ENCODE assay signal across 23 cellular contexts in the genomic region with DNA sequence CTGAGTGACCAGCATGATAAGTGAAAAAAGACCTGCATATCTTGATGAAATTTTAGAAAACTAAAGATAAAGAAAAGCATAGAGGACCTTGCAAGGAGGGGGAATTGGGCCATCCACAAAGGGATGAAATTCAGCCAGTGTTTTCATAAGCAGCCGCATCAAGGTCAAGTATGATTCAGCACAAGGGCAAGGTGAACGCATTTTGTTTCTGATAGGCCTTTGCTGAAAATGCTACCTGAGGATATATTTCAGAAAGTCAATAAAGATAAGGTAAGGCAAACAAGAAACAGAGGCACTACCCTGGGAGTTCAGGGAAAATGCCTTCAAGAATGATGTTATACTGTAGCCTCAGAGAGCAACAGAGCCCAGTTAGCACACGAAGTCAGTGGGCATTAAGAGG. TPM values are rescaled to one million over a fixed set of nuclear protein-coding genes. Genes with fewer than 3 reads are reported as not detected.
"Had no signal": no experiment of that assay in that cellular context is flagged by ENCODE, and none has a peak within 500 bp of the region (broad histone marks: within the 10 kb centered on the region; RNA-seq: fewer than 3 reads in every experiment).

No MANE protein-coding gene starts in this region.

- H3K36me3 ChIP-seq: esophagus muscularis mucosa, gastrocnemius medialis, heart right ventricle, right atrium auricular region, sigmoid colon, suprapubic skin, thyroid gland, uterus had no signal

- H3K4me3 ChIP-seq: esophagus muscularis mucosa, gastrocnemius medialis, heart right ventricle, lung, right atrium auricular region, sigmoid colon, skin epidermis, suprapubic skin, thyroid gland, uterus had no signal

- H3K27ac Mint-ChIP-seq: effector memory CD8-positive, alpha-beta T cell; naive thymus-derived CD4-positive, alpha-beta T cell; type B pancreatic cell had no signal

- H3K9me3 ChIP-seq: esophagus muscularis mucosa, gastrocnemius medialis, heart right ventricle, right atrium auricular region, sigmoid colon, suprapubic skin, thyroid gland, uterus had no signal

- H3K4me3 Mint-ChIP-seq: effector memory CD8-positive, alpha-beta T cell; naive thymus-derived CD4-positive, alpha-beta T cell; neural crest cell; type B pancreatic cell had no signal

- H3K36me3 Mint-ChIP-seq: naive thymus-derived CD4-positive, alpha-beta T cell; type B pancreatic cell had no signal

- H3K4me1 Mint-ChIP-seq: naive thymus-derived CD4-positive, alpha-beta T cell; neural crest cell had no signal

- H3K27ac ChIP-seq: epithelial cell of prostate, esophagus muscularis mucosa, gastrocnemius medialis, heart right ventricle, right atrium auricular region, sigmoid colon, skin epidermis, suprapubic skin, thyroid gland, uterus had no signal

- DNase-seq: effector memory CD8-positive, alpha-beta T cell; gastrocnemius medialis; heart right ventricle; left ventricle myocardium superior; mesenchymal stem cell; midbrain; stimulated activated CD4-positive, alpha-beta T cell treated with anti-CD3 and anti-CD28 coated beads, Interleukin-12 subunit alpha, Interleukin-12 subunit beta, amount 100 ng/mL, for 4 hours; stimulated activated naive CD4-positive, alpha-beta T cell; thyroid gland; uterus had no signal

- H3K4me1 ChIP-seq: esophagus muscularis mucosa, gastrocnemius medialis, heart right ventricle, right atrium auricular region, sigmoid colon, suprapubic skin, thyroid gland, uterus had no signal

- ATAC-seq: effector memory CD8-positive, alpha-beta T cell; gastrocnemius medialis; heart right ventricle; left ventricle myocardium superior; naive thymus-derived CD4-positive, alpha-beta T cell had no signal

- FAIRE-seq: keratinocyte had no signal

- H3K27me3 ChIP-seq: right atrium auricular region, thyroid gland, uterus had no signal

- H3K9me3 Mint-ChIP-seq: effector memory CD8-positive, alpha-beta T cell; type B pancreatic cell had no signal

RNA-seq across cellular contexts. Expression of gene SHH, which starts 55.0 kb away (rescaled TPM):
- total RNA-seq: esophagus muscularis mucosa; fibroblast of villous mesenchyme; gastrocnemius medialis; heart right ventricle; left ventricle myocardium superior; naive thymus-derived CD4-positive, alpha-beta T cell; neural crest cell; posterior vena cava; right atrium auricular region; sigmoid colon; thyroid gland had no signal
- polyA plus RNA-seq: heart right ventricle; keratinocyte; naive thymus-derived CD4-positive, alpha-beta T cell had no signal
